In genomic region chr6:26205161-26205624, GRCh38 we compare ENCODE assay signal across 8 cellular contexts.
A peak's percentile ranks its signal among the peaks of the same experiment; 100 is the strongest.
DNase-seq lines count a peak whose midpoint lies in the region; ATAC-seq and TF ChIP-seq lines count a peak whose summit lies in the region.

No MANE protein-coding gene starts in this region.

- H2AFZ ChIP-seq in H9 (ENCODE audit: low read length) = no peak overlapping the region

- H3K56ac ChIP-seq in H9 (ENCODE audit: insufficient read length, low read depth, low read length) = peak overlapping the region; percentile 4

- intact Hi-C loops in sciatic nerve (cut with DNase I) = no loop called here

- H4K8ac ChIP-seq in H9 (replicated peaks; ENCODE audit: insufficient read length, low read depth, low read length) = no peak overlapping the region

- H3K36me3 Mint-ChIP-seq in H9 (ENCODE audit: insufficient read depth in 1 of 3, low read depth in 3 of 3) (peaks cover 0 to 3% (median 0%) of the 10 kb centered on the region in 3 experiments; a peak in 2 of 7 replicates), T-cell (no peaks in the 10 kb centered on the region)

- no peak overlapping the region; the same call in 1 of the 2 replicates for H3K14ac ChIP-seq in H9 (ENCODE audit: insufficient read depth, low read length)

- H3K9ac ChIP-seq in H9 (ENCODE audit: extremely low read depth, insufficient read length, low read length) = peak overlapping the region; percentile 99

- H3K27ac Mint-ChIP-seq in H9 = no peak overlapping the region
- no peak overlapping the region for H3K27ac Mint-ChIP-seq in T-cell

- H3K27ac ChIP-seq in H9 (ENCODE audit: insufficient read length, low read depth, low read length) = peak overlapping the region; percentile 92

- no peaks in the 10 kb centered on the region for H3K79me2 ChIP-seq in H9 (ENCODE audit: insufficient read depth, low read length)

- ATAC-seq in T-cell (replicated peaks in 1 of 4) (peak; percentile 68 to 70 (median 68)), sciatic nerve (peak; percentile 88), GM18858 (IDR thresholded peaks at IDR 0.05; ENCODE audit: unreplicated experiment) (no peak)

- WGBS in H9 (ENCODE audit: extremely low coverage, insufficient read length, low lambda C conversion rate) = no CpG with 5 or more reads among the region's 18 CpGs

- H3K27me3 Mint-ChIP-seq in H9 (ENCODE audit: low read depth) (peaks cover 5% of the 10 kb centered on the region), T-cell (no peaks in the 10 kb centered on the region)

- no peak overlapping the region for H4K5ac ChIP-seq in H9 (ENCODE audit: insufficient read length, low read depth, low read length)

- H3K4me2 ChIP-seq in H9 (ENCODE audit: insufficient read depth, insufficient read length, low read length) = peak overlapping the region; percentile 75

- H3T11ph ChIP-seq in H9 (ENCODE audit: low read length) = no peak overlapping the region

- TF ChIP-seq CTCF in H9 (conservative IDR thresholded peaks at IDR 0.05) = no peak

- no peak overlapping the region for H2BK12ac ChIP-seq in H9 (ENCODE audit: insufficient read length, low read depth, low read length)

- DNase-seq in DMS53 treated with DMSO at 0.1 percent for 48 hours (lab: John Stamatoyannopoulos, UW; ENCODE audit: unreplicated experiment) (peak; percentile 88), H9 (peak; percentile 67), NCI-H1417 treated with DMSO at 0.1 percent for 48 hours (lab: John Stamatoyannopoulos, UW) (peak; percentile 57), T-cell (peak; percentile 51 to 92 (median 86)), anterior cingulate cortex (lab: John Stamatoyannopoulos, UW) (peak in 52 of 58 donors; percentile 8 to 77 (median 47)), hippocampal formation (lab: John Stamatoyannopoulos, UW) (peak; percentile 18 to 64), sciatic nerve (ENCODE audit: low spot score) (peak; percentile 88)

- H4K91ac ChIP-seq in H9 (ENCODE audit: insufficient read length, low read depth, low read length) = no peak overlapping the region

- no peak overlapping the region for H3K23ac ChIP-seq in H9 (ENCODE audit: insufficient read length, low read depth, low read length)

- H2BK15ac ChIP-seq in H9 (ENCODE audit: low read depth, low read length) = no peak overlapping the region

- H3K23me2 ChIP-seq in H9 (ENCODE audit: insufficient read length, low read depth, low read length, poor library complexity, severe bottlenecking) = peaks cover 3% of the 10 kb centered on the region

- no peak overlapping the region for H3K4me3 Mint-ChIP-seq in H9
- H3K4me3 Mint-ChIP-seq in T-cell = no peak overlapping the region

- CTCF ChIA-PET in T-cell (lab: Charles Lee) = interaction anchor here (0.7 to 2.3 kb wide), 13 partner anchors 9 to 1691 kb away, joined by 3 to 20 read pairs (median 3); a partner anchor contains a TSS

- no peak overlapping the region for H2AK5ac ChIP-seq in H9 (ENCODE audit: insufficient read length, low read length)

- no peak overlapping the region for H3K4ac ChIP-seq in H9 (ENCODE audit: low read depth, low read length)

- no peaks in the 10 kb centered on the region for H3K27me3 ChIP-seq in H9 (ENCODE audit: insufficient read depth, low read length)

- H3K4me1 Mint-ChIP-seq in H9 (peaks cover 23 to 28% of the 10 kb centered on the region in 2 experiments), T-cell (peaks cover 11 to 21% (median 18%) of the 10 kb centered on the region in 3 donors)

- H3K9me3 Mint-ChIP-seq in H9 (no peaks in the 10 kb centered on the region; a peak in 2 of 5 replicates), T-cell (no peaks in the 10 kb centered on the region)

- no peak overlapping the region for H3K18ac ChIP-seq in H9 (ENCODE audit: insufficient read length, low read depth, low read length)

- no peak overlapping the region for H2BK20ac ChIP-seq in H9 (ENCODE audit: low read depth, low read length, poor library complexity, severe bottlenecking)

- H3K9me3 ChIP-seq in H9 (ENCODE audit: control insufficient read depth, low read depth, low read length) = no peaks in the 10 kb centered on the region

- H2BK120ac ChIP-seq in H9 (ENCODE audit: low read depth, low read length, poor library complexity, severe bottlenecking) = no peak overlapping the region

- no peaks in the 10 kb centered on the region for H4K20me1 ChIP-seq in H9 (ENCODE audit: control insufficient read depth, insufficient read depth, insufficient read length)

- peaks cover 2% of the 10 kb centered on the region; the same call in 1 of the 2 replicates for H3K4me1 ChIP-seq in H9 (ENCODE audit: insufficient read depth, low read length)

- no peak overlapping the region for H2BK5ac ChIP-seq in H9 (ENCODE audit: insufficient read length, low read length)

- POLR2A ChIA-PET in T-cell (lab: Charles Lee) = interaction anchor here (0.5 to 6.6 kb wide), 32 partner anchors 8 to 1534 kb away, joined by 3 to 216 read pairs (median 6); a partner anchor contains a TSS

- no peaks in the 10 kb centered on the region for H3K79me1 ChIP-seq in H9 (ENCODE audit: insufficient read depth, low read depth, low read length, poor library complexity, severe bottlenecking)
